2 cellular contexts compared by ENCODE assay signal in the genomic region with DNA sequence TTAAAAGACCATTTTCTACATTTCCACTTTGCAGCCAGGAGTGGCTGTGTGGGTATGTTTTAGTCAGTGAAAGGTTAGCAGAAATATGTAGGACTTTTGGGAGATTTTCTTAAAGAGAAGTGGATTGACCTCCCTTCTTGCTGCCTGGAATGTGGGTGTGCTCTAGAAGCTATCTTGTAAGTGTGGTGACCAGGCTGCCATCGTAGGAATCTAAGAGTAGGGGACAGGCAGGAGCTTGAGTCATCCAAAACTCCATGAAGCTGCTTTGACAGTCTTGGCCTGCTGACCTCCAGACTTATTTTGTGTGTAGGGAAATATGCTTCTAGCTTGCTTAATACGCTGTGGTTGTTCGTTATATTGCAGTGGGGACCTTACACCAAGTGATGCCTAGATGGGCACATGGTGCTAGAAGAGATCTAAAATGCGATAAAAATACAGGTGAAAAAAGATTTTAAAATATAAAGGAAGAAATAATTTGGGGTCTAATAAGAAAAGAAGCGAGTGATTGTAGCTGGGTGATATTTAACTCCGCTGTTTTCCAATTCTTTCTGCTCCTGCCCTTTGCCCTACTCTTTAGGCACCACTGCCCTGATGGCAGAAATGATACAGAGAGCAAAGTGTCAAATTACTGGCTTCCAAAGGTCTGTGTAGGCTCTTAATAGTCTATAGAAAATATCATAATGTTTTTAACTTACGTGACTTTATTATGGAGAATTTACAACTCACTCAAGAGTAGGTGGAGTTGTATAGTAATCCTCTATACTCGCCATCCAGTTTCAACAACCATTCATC.
TF ChIP-seq lines count a peak whose summit lies in the region.

No MANE protein-coding gene starts in this region.

TF ChIP-seq in liver, 16 proteins besides CTCF, POLR2A, EP300 and RAD21 (continued from another document):
- TF ChIP-seq, protein P1, sequence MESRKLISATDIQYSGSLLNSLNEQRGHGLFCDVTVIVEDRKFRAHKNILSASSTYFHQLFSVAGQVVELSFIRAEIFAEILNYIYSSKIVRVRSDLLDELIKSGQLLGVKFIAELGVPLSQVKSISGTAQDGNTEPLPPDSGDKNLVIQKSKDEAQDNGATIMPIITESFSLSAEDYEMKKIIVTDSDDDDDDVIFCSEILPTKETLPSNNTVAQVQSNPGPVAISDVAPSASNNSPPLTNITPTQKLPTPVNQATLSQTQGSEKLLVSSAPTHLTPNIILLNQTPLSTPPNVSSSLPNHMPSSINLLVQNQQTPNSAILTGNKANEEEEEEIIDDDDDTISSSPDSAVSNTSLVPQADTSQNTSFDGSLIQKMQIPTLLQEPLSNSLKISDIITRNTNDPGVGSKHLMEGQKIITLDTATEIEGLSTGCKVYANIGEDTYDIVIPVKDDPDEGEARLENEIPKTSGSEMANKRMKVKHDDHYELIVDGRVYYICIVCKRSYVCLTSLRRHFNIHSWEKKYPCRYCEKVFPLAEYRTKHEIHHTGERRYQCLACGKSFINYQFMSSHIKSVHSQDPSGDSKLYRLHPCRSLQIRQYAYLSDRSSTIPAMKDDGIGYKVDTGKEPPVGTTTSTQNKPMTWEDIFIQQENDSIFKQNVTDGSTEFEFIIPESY (IDR thresholded peaks at IDR 0.05), result no peak

TF ChIP-seq in HepG2, 621 proteins besides CTCF, POLR2A, EP300 and RAD21 (continued from another document):
- TF ChIP-seq, protein P2, sequence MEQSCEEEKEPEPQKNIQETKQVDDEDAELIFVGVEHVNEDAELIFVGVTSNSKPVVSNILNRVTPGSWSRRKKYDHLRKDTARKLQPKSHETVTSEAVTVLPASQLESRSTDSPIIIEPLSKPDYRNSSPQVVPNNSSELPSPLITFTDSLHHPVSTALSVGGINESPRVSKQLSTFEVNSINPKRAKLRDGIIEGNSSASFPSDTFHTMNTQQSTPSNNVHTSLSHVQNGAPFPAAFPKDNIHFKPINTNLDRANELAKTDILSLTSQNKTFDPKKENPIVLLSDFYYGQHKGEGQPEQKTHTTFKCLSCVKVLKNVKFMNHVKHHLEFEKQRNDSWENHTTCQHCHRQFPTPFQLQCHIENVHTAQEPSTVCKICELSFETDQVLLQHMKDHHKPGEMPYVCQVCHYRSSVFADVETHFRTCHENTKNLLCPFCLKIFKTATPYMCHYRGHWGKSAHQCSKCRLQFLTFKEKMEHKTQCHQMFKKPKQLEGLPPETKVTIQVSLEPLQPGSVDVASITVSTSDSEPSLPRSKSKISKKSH (CRISPR knock-in tag; IDR thresholded peaks at IDR 0.05; ENCODE audit: borderline replicate concordance), result no peak
- TF ChIP-seq NFE2 (CRISPR knock-in tag; IDR thresholded peaks at IDR 0.05), result no peak
- TF ChIP-seq ZNF124 (CRISPR knock-in tag; IDR thresholded peaks at IDR 0.05), result no peak
- no peak for TF ChIP-seq DMAP1 (CRISPR knock-in tag; IDR thresholded peaks at IDR 0.05)
- TF ChIP-seq SRF (IDR thresholded peaks at IDR 0.05; ENCODE audit: low read depth, low read length), result no peak
- no peak for TF ChIP-seq CREB1 (IDR thresholded peaks at IDR 0.05)
- TF ChIP-seq CREB1 (CRISPR knock-in tag; IDR thresholded peaks at IDR 0.05), result no peak
- no peak for TF ChIP-seq POLR2G (IDR thresholded peaks at IDR 0.05; ENCODE audit: low read depth, low read length)
